17 cellular contexts compared by ENCODE assay signal in the genomic region with DNA sequence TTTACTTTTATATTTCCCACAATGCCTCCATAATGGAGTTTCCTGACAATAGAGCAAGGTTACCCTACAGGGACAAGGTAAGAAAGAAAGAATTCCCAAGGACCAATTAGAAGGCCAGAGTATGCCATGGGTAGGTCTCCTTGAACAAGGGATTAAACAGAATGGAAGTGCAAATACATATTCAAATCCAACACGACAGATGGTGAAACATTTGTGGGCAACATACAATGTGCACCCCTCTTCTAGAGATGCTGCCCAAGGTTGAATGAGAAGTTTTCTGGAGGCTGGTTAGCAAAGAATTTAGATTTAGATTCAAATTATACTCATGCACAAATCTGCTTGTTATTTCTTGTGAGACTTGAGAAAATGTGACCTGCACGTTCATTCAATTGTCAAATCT.
DNase-seq lines count a peak whose midpoint lies in the region; TF ChIP-seq lines count a peak whose summit lies in the region.
"Had no signal": no experiment of that assay in that cellular context is flagged by ENCODE, and none has a peak within 500 bp of the region (broad histone marks: within the 10 kb centered on the region; RNA-seq: fewer than 3 reads in every experiment).

No MANE protein-coding gene starts in this region.

- TF ChIP-seq CTCF in nephron (IDR thresholded peaks at IDR 0.05; ENCODE audit: unreplicated experiment in 3 of 3) (no peak), uterus (IDR thresholded peaks at IDR 0.05) (no peak)

- no peak overlapping the region for H3K4me3 ChIP-seq in uterus
- H3K4me3 ChIP-seq: BLaER1 had no signal

- H3K36me3 Mint-ChIP-seq in nephron (ENCODE audit: low read depth), result no peaks in the 10 kb centered on the region

- TF ChIP-seq POLR2A in uterus (IDR thresholded peaks at IDR 0.05), result no peak

- peaks cover 21% of the 10 kb centered on the region for H3K4me1 Mint-ChIP-seq in nephron

- H3K9me3 ChIP-seq in uterus, result no peaks in the 10 kb centered on the region
- H3K9me3 ChIP-seq: BLaER1 had no signal

- no peaks in the 10 kb centered on the region for H3K36me3 ChIP-seq in uterus
- H3K36me3 ChIP-seq: BLaER1 had no signal

- peak overlapping the region; percentile 78 to 81 for H3K27ac ChIP-seq in uterus
- H3K27ac ChIP-seq: 22Rv1, BLaER1, C4-2B had no signal

- H3K4me3 Mint-ChIP-seq in nephron, result no peak overlapping the region
- H3K4me3 Mint-ChIP-seq: B cell; CD4-positive, alpha-beta T cell; CD8-positive, alpha-beta memory T cell had no signal

- peaks cover 0 to 8% of the 10 kb centered on the region in 2 donors for H3K4me1 ChIP-seq in uterus

- DNase-seq in NCI-H524 (lab: John Stamatoyannopoulos, UW) (peak; percentile 9 to 73), NCI-H524 treated with DMSO at 0.1 percent for 48 hours (lab: John Stamatoyannopoulos, UW) (no peak), uterus (no peak), CD1c-positive myeloid dendritic cell (ENCODE audit: extremely low spot score) (no peak), DMS153 (lab: John Stamatoyannopoulos, UW) (no peak)
- DNase-seq: CD4-positive, alpha-beta T cell; CD8-positive, alpha-beta memory T cell; DMS 273 treated with DMSO at 0.1 percent for 48 hours; DMS53; DMS79 treated with DMSO at 0.1 percent for 48 hours; H7; HCEC 1CT had no signal

- intact Hi-C loops in uterus (cut with DNase I; ENCODE audit: low total_unique reads), result no loop called here

- H3K27ac Mint-ChIP-seq in nephron, result peak overlapping the region in 2 of 3 experiments; percentile 3 to 22
- H3K27ac Mint-ChIP-seq: B cell; CD4-positive, alpha-beta T cell; CD8-positive, alpha-beta memory T cell had no signal

- H3K27me3 ChIP-seq in uterus, result no peaks in the 10 kb centered on the region
- H3K27me3 ChIP-seq: BLaER1 had no signal

- H3K9me3 Mint-ChIP-seq in nephron, result peaks cover 5% of the 10 kb centered on the region
- H3K9me3 Mint-ChIP-seq: CD4-positive, alpha-beta T cell; CD8-positive, alpha-beta memory T cell had no signal

- H3K27me3 Mint-ChIP-seq in nephron (ENCODE audit: low read depth), result no peaks in the 10 kb centered on the region
- H3K27me3 Mint-ChIP-seq: B cell; CD4-positive, alpha-beta T cell; CD8-positive, alpha-beta memory T cell had no signal

Comparison
In these comparisons a context has a peak if more than half of its experiments do, and no peak if none do; other contexts are left out.
1. DNase-seq: peak in NCI-H524 (2 of 2); none in NCI-H524 treated with DMSO at 0.1 percent for 48 hours (single experiment), uterus (0 of 2), CD1c-positive myeloid dendritic cell (single experiment) and DMS153 (single experiment).